ENCODE assay signal across 24 cellular contexts in genomic region chrX:136186023-136186413, GRCh38. TPM values are rescaled to one million over a fixed set of nuclear protein-coding genes. Genes with fewer than 3 reads are reported as not detected.
DNase-seq lines count a peak whose midpoint lies in the region; ATAC-seq, FAIRE-seq and TF ChIP-seq lines count a peak whose summit lies in the region.
"Had no signal": no experiment of that assay in that cellular context is flagged by ENCODE, and none has a peak within 500 bp of the region (broad histone marks: within the 10 kb centered on the region; RNA-seq: fewer than 3 reads in every experiment).

No MANE protein-coding gene starts in this region.

- no peaks in the 10 kb centered on the region for H3K36me3 Mint-ChIP-seq in astrocyte (ENCODE audit: low read depth, unreplicated experiment)
- H3K36me3 Mint-ChIP-seq: naive B cell had no signal

- H3K23ac ChIP-seq in IMR-90 (ENCODE audit: low read depth, low read length) (no peak overlapping the region), mesenchymal stem cell (ENCODE audit: low read length in 2 of 2) (no peak overlapping the region)

- H3K27me3 ChIP-seq in IMR-90 (ENCODE audit: control insufficient read depth, insufficient read depth, low read length), result no peaks in the 10 kb centered on the region
- no peaks in the 10 kb centered on the region for H3K27me3 ChIP-seq in astrocyte (ENCODE audit: insufficient read depth, low read length)
- peaks cover 0 to 13% of the 10 kb centered on the region in 2 experiments for H3K27me3 ChIP-seq in mesenchymal stem cell (ENCODE audit: control insufficient read depth in 1 of 2, insufficient read depth in 1 of 2, low read length in 2 of 2)
- peaks cover 0 to 3% (median 0%) of the 10 kb centered on the region in 5 donors for H3K27me3 ChIP-seq in subcutaneous abdominal adipose tissue (ENCODE audit: control insufficient read depth in 5 of 5, insufficient read depth in 4 of 5, low read length in 5 of 5)
- H3K27me3 ChIP-seq in BE2C, result no peaks in the 10 kb centered on the region
- H3K27me3 ChIP-seq: cardiac muscle cell, foreskin keratinocyte, testis had no signal

- ATAC-seq in IMR-90 (ENCODE audit: low read depth), result no peak; the same call in 1 of the 2 replicates
- ATAC-seq: activated CD8-positive, alpha-beta T cell treated with anti-CD3 and anti-CD28 coated beads for 36 hours; foreskin keratinocyte; T-cell had no signal

- no peak overlapping the region for H3K4me2 ChIP-seq in IMR-90 (ENCODE audit: low read depth, low read length)
- H3K4me2 ChIP-seq in astrocyte (ENCODE audit: low read length), result peak overlapping the region; percentile 75
- no peak overlapping the region for H3K4me2 ChIP-seq in mesenchymal stem cell (ENCODE audit: low read length, poor library complexity, severe bottlenecking)

- H3K9ac ChIP-seq in IMR-90 (ENCODE audit: low read depth, low read length), result no peak overlapping the region
- no peak overlapping the region for H3K9ac ChIP-seq in astrocyte (ENCODE audit: low read length)
- peak overlapping the region; percentile 85 for H3K9ac ChIP-seq in mesenchymal stem cell (ENCODE audit: low read length)
- no peak overlapping the region for H3K9ac ChIP-seq in subcutaneous abdominal adipose tissue (ENCODE audit: low read length in 5 of 5)

- TF ChIP-seq RAD21 in IMR-90 (IDR thresholded peaks at IDR 0.05; ENCODE audit: low read length), result no peak

- H3K9me3 ChIP-seq in IMR-90 (ENCODE audit: control insufficient read depth, insufficient read depth, low read length) (no peaks in the 10 kb centered on the region), astrocyte (ENCODE audit: insufficient read depth, low read depth, low read length) (no peaks in the 10 kb centered on the region), mesenchymal stem cell (ENCODE audit: control insufficient read depth, low read length) (no peaks in the 10 kb centered on the region), subcutaneous abdominal adipose tissue (ENCODE audit: control insufficient read depth in 5 of 5, low read length in 5 of 5) (no peaks in the 10 kb centered on the region), BE2C (no peaks in the 10 kb centered on the region)
- H3K9me3 ChIP-seq: testis had no signal

- H3K9me3 Mint-ChIP-seq in astrocyte (ENCODE audit: unreplicated experiment), result no peaks in the 10 kb centered on the region
- H3K9me3 Mint-ChIP-seq: activated CD8-positive, alpha-beta T cell treated with anti-CD3 and anti-CD28 coated beads for 36 hours; naive B cell; T-cell had no signal

- no peaks in the 10 kb centered on the region for H4K20me1 ChIP-seq in IMR-90 (ENCODE audit: insufficient read depth, low read length)
- no peaks in the 10 kb centered on the region for H4K20me1 ChIP-seq in astrocyte (ENCODE audit: insufficient read depth, low read length)

- no peak overlapping the region for H3K27ac Mint-ChIP-seq in astrocyte (ENCODE audit: unreplicated experiment)
- H3K27ac Mint-ChIP-seq: activated CD8-positive, alpha-beta T cell treated with anti-CD3 and anti-CD28 coated beads for 36 hours; T-cell had no signal

- H3K79me1 ChIP-seq in IMR-90 (ENCODE audit: low read depth in 1 of 2, low read length in 2 of 2) (peaks cover 0 to 2% of the 10 kb centered on the region in 2 experiments; a peak in 2 of 4 replicates), mesenchymal stem cell (replicated peaks; ENCODE audit: low read length, poor library complexity, severe bottlenecking) (peaks cover 2% of the 10 kb centered on the region)

- peak; percentile 34 for FAIRE-seq in astrocyte (lab: Jason Lieb, UNC)
- no peak for FAIRE-seq in RCC 7860 (lab: Jason Lieb, UNC)
- FAIRE-seq in HTR-8/SVneo (lab: Jason Lieb, UNC), result no peak
- FAIRE-seq: kidney had no signal

- H3K27ac ChIP-seq in IMR-90 (ENCODE audit: insufficient read depth, low read length), result peak overlapping the region; percentile 10; the same call in 1 of the 2 replicates
- no peak overlapping the region for H3K27ac ChIP-seq in astrocyte (ENCODE audit: low read depth, low read length)
- no peak overlapping the region for H3K27ac ChIP-seq in mesenchymal stem cell (ENCODE audit: low read length, poor library complexity, severe bottlenecking)
- H3K27ac ChIP-seq in subcutaneous abdominal adipose tissue (ENCODE audit: low read depth, low read length), result peak overlapping the region; percentile 77
- H3K27ac ChIP-seq: cardiac muscle cell, foreskin keratinocyte, testis had no signal

- intact Hi-C loops in IMR-90 (cut with micrococcal nuclease), result no loop called here

- peaks cover 6% of the 10 kb centered on the region for H3K79me2 ChIP-seq in astrocyte (ENCODE audit: insufficient read depth, low read length)

- H3K9me1 ChIP-seq in IMR-90 (ENCODE audit: insufficient read depth, low read length), result peaks cover 3% of the 10 kb centered on the region; the same call in 1 of the 2 replicates

- H2BK120ac ChIP-seq in IMR-90 (ENCODE audit: low read depth, low read length) (no peak overlapping the region), mesenchymal stem cell (ENCODE audit: low read depth, low read length) (no peak overlapping the region)

- TF ChIP-seq CTCF in IMR-90 (conservative IDR thresholded peaks at IDR 0.05; ENCODE audit: low read depth, low read length) (no peak), astrocyte (IDR thresholded peaks at IDR 0.05; ENCODE audit: insufficient read depth, low read depth, low read length) (no peak), BE2C (IDR thresholded peaks at IDR 0.05; ENCODE audit: low read depth, low read length) (no peak)

- no peak overlapping the region for H2AK5ac ChIP-seq in IMR-90 (ENCODE audit: low read depth, low read length)
- H2AK5ac ChIP-seq in mesenchymal stem cell (ENCODE audit: low read length, severe bottlenecking), result peak overlapping the region; percentile 36

- H4K5ac ChIP-seq in IMR-90 (ENCODE audit: low read depth, low read length), result no peak overlapping the region

- POLR2A ChIA-PET in IMR-90 (lab: Charles Lee; ENCODE audit: unreplicated experiment), result no interaction called here

- no peak overlapping the region for H2BK12ac ChIP-seq in mesenchymal stem cell (ENCODE audit: low read length in 2 of 2)

- H3K18ac ChIP-seq in IMR-90 (ENCODE audit: low read depth, low read length) (no peak overlapping the region), mesenchymal stem cell (ENCODE audit: low read depth in 1 of 2, low read length in 2 of 2) (no peak overlapping the region)

- dilution Hi-C loops in IMR-90 (cut with HindIII; ENCODE audit: low sequenced_read_pairs, unreplicated experiment), result no loop called here

- in situ Hi-C loops in IMR-90 (cut with MboI; ENCODE audit: low sequenced_read_pairs), result no loop called here

- H2BK15ac ChIP-seq in IMR-90 (ENCODE audit: low read depth, low read length) (no peak overlapping the region), mesenchymal stem cell (ENCODE audit: low read depth, poor library complexity, severe bottlenecking) (no peak overlapping the region)

- H3K4me1 ChIP-seq in IMR-90 (ENCODE audit: control insufficient read depth, insufficient read depth, low read length) (peaks cover 2% of the 10 kb centered on the region; the same call in 1 of the 2 replicates), astrocyte (ENCODE audit: insufficient read depth, low read length) (peaks cover 11% of the 10 kb centered on the region), mesenchymal stem cell (ENCODE audit: control insufficient read depth, insufficient read depth, low read depth, low read length) (peaks cover 5% of the 10 kb centered on the region), subcutaneous abdominal adipose tissue (ENCODE audit: control insufficient read depth in 5 of 5, insufficient read depth in 5 of 5, low read length in 5 of 5) (peaks cover 0 to 51% (median 37%) of the 10 kb centered on the region in 5 donors), BE2C (no peaks in the 10 kb centered on the region)
- H3K4me1 ChIP-seq: foreskin keratinocyte, testis had no signal

- WGBS in IMR-90 (ENCODE audit: extremely low coverage in 2 of 2, insufficient read length in 1 of 2), 2 experiments, result no CpG with 5 or more reads among the region's 3 CpGs
- WGBS in mesenchymal stem cell, result 94% methylated on average over 2 of the region's 3 CpGs

- DNase-seq in IMR-90 (no peak), astrocyte (ENCODE audit: low read depth) (no peak), mesenchymal stem cell (no peak), RCC 7860 (ENCODE audit: low spot score) (no peak), BE2C (no peak), HTR-8/SVneo (ENCODE audit: insufficient read length, low spot score) (no peak)
- DNase-seq: activated CD4-positive, CD25-positive, alpha-beta regulatory T cell treated with anti-CD3 and anti-CD28 coated beads, Interleukin-2, amount 50 U/mL, for 72 hours; activated CD8-positive, alpha-beta T cell treated with anti-CD3 and anti-CD28 coated beads for 36 hours; activated gamma-delta T cell; activated T-cell treated with anti-CD3 and anti-CD28 coated beads for 4 hours; AML-193; COR-L47; foreskin keratinocyte; Kasumi-1; kidney; naive B cell; NCI-H187; NCI-H226; occipital lobe; SIG-M5; T-cell; testis had no signal

- H3K4ac ChIP-seq in IMR-90 (ENCODE audit: low read depth, low read length), result peak overlapping the region; percentile 41
- H3K4ac ChIP-seq in mesenchymal stem cell (ENCODE audit: low read depth in 1 of 2, low read length in 2 of 2), result no peak overlapping the region

- H3K36me3 ChIP-seq in IMR-90 (ENCODE audit: control insufficient read depth, insufficient read depth, low read length), result peaks cover 3% of the 10 kb centered on the region
- no peaks in the 10 kb centered on the region for H3K36me3 ChIP-seq in astrocyte (ENCODE audit: insufficient read depth, low read length)
- peaks cover 0 to 3% of the 10 kb centered on the region in 2 experiments for H3K36me3 ChIP-seq in mesenchymal stem cell (ENCODE audit: control insufficient read depth in 1 of 2, insufficient read depth in 2 of 2, low read depth in 1 of 2, low read length in 2 of 2)
- H3K36me3 ChIP-seq in subcutaneous abdominal adipose tissue (ENCODE audit: control insufficient read depth in 5 of 5, insufficient read depth in 5 of 5, low read length in 5 of 5), result peaks cover 0 to 1% (median 0%) of the 10 kb centered on the region in 5 donors
- no peaks in the 10 kb centered on the region for H3K36me3 ChIP-seq in BE2C
- H3K36me3 ChIP-seq: cardiac muscle cell had no signal

- no TSS peak for BruUV-seq in IMR-90 (replicated peaks; lab: Mats Ljungman, UMichigan)

- H3K27me3 Mint-ChIP-seq in astrocyte (ENCODE audit: low read depth, unreplicated experiment), result no peaks in the 10 kb centered on the region
- H3K27me3 Mint-ChIP-seq: activated CD8-positive, alpha-beta T cell treated with anti-CD3 and anti-CD28 coated beads for 36 hours; naive B cell; T-cell had no signal

- H2AFZ ChIP-seq in IMR-90 (replicated peaks; ENCODE audit: low read length, poor library complexity) (no peak overlapping the region), astrocyte (ENCODE audit: low read depth, low read length) (no peak overlapping the region), mesenchymal stem cell (ENCODE audit: low read depth, low read length) (no peak overlapping the region)

- CTCF ChIA-PET in IMR-90 (lab: Yijun Ruan, JAX), result no interaction called here

- peaks cover 5% of the 10 kb centered on the region for H3K4me1 Mint-ChIP-seq in astrocyte (ENCODE audit: low read depth, unreplicated experiment)

- H4K8ac ChIP-seq in IMR-90 (ENCODE audit: low read depth in 2 of 2, low read length in 2 of 2) (no peak overlapping the region), mesenchymal stem cell (ENCODE audit: low read length) (peak overlapping the region; percentile 69)

- no peak overlapping the region for H2AK9ac ChIP-seq in IMR-90 (replicated peaks; ENCODE audit: low read depth, low read length, poor library complexity)

- H4K91ac ChIP-seq in IMR-90 (ENCODE audit: insufficient read depth, low read depth, low read length), result peak overlapping the region; percentile 60; the same call in 1 of the 2 replicates
- no peak overlapping the region for H4K91ac ChIP-seq in mesenchymal stem cell (ENCODE audit: low read length)

- 0 out of 2 replicates have a peak overlapping the region, but pooled peaks have one; percentile 11 for H2BK20ac ChIP-seq in IMR-90 (ENCODE audit: low read depth, low read length)

- no peak overlapping the region for H3K56ac ChIP-seq in IMR-90 (ENCODE audit: extremely low read depth, insufficient read depth, low read length)

- TF ChIP-seq POLR2A in IMR-90 (IDR thresholded peaks at IDR 0.05; ENCODE audit: low read depth, low read length), result no peak

- H3K4me3 ChIP-seq in IMR-90 (ENCODE audit: insufficient read depth, low read depth, low read length) (no peak overlapping the region), astrocyte (ENCODE audit: insufficient read depth, low read depth, low read length) (no peak overlapping the region), mesenchymal stem cell (ENCODE audit: insufficient read depth in 1 of 2, low read depth in 1 of 2, low read length in 2 of 2) (peak overlapping the region in 1 of 2 experiments; percentile 36), subcutaneous abdominal adipose tissue (ENCODE audit: low read depth in 1 of 5, low read length in 5 of 5) (no peak overlapping the region), BE2C (ENCODE audit: low read depth, low read length) (no peak overlapping the region)
- H3K4me3 ChIP-seq: cardiac muscle cell, testis had no signal

- H3K14ac ChIP-seq in IMR-90 (replicated peaks; ENCODE audit: low read depth, low read length) (no peak overlapping the region), mesenchymal stem cell (ENCODE audit: low read length in 2 of 2) (no peak overlapping the region)

- no peak overlapping the region for H3K4me3 Mint-ChIP-seq in astrocyte (ENCODE audit: unreplicated experiment)
- H3K4me3 Mint-ChIP-seq: activated CD8-positive, alpha-beta T cell treated with anti-CD3 and anti-CD28 coated beads for 36 hours; naive B cell; T-cell had no signal

- H2BK5ac ChIP-seq in IMR-90 (ENCODE audit: low read depth, low read length, poor library complexity, severe bottlenecking) (no peak overlapping the region), mesenchymal stem cell (ENCODE audit: low read depth, low read length, poor library complexity, severe bottlenecking) (no peak overlapping the region)

RNA-seq across cellular contexts. Expression of gene FHL1, which starts 38.7 kb away (rescaled TPM):
- 41.9 and 69.4 TPM in 2 replicates for total RNA-seq in IMR-90 (2012; rRNA removed)
- 57.3 and 72.9 TPM in 2 replicates for polyA plus RNA-seq in IMR-90 (2012; rRNA removed)
- 41.0 and 73.7 TPM in 2 replicates for polyA plus RNA-seq in IMR-90 (2012; cell fraction: cytosol; rRNA removed)
- polyA plus RNA-seq in IMR-90 (2012; cell fraction: nucleus; rRNA removed; ENCODE audit: low replicate concordance), result 70.5 and 140 TPM in 2 replicates
- total RNA-seq in astrocyte, result 100 and 115 TPM in 2 replicates
- polyA plus RNA-seq in mesenchymal stem cell (2013, experiment 1 of 2), result 225 TPM
- polyA plus RNA-seq in mesenchymal stem cell (2013, experiment 2 of 2), result 234 TPM
- polyA plus RNA-seq in BE2C (2012; ENCODE audit: insufficient read depth, insufficient read length, low read depth), result 70.8 TPM

Comparison
In these comparisons a context has a peak if more than half of its experiments do, and no peak if none do; other contexts are left out.
1. H3K27ac ChIP-seq: peak in IMR-90 (single experiment) and subcutaneous abdominal adipose tissue (single experiment); none in astrocyte (single experiment) and mesenchymal stem cell (single experiment).